In the genomic region with DNA sequence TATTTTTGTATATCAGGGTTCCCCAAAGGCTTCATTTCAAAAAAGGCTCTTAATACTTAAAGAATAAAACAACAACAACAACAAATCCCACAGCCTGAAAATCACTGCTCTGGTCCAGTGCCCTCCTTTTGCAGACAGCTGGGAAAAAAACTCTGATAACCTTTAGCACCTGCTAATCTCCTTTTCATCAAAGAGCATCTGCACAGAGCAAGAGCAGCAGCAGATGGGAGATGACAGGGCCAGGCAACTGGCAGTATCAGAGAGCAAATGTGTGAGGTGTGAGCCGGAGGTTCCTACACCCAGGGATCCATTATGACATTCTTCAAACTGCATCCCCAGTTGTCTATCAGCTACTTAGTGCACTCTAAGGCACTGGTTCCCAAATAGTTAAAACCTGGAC, we compare ENCODE assay signal across 26 cellular contexts. TPM values are rescaled to one million over a fixed set of nuclear protein-coding genes. Genes with fewer than 3 reads are reported as not detected.
DNase-seq lines count a peak whose midpoint lies in the region; ATAC-seq, FAIRE-seq and TF ChIP-seq lines count a peak whose summit lies in the region.
"Had no signal": no experiment of that assay in that cellular context is flagged by ENCODE, and none has a peak within 500 bp of the region (broad histone marks: within the 10 kb centered on the region; RNA-seq: fewer than 3 reads in every experiment).

No MANE protein-coding gene starts in this region.

- DNase-seq in activated T-cell treated with anti-CD3 and anti-CD28 coated beads, Interleukin-2, amount 50 U/mL, for 24 hours, result no peak
- no peak for DNase-seq in activated T-cell treated with anti-CD3 and anti-CD28 coated beads, Interleukin-2, amount 50 U/mL, for 1 hour
- DNase-seq in NCI-H82 (lab: John Stamatoyannopoulos, UW), result peak; percentile 96
- no peak for DNase-seq in K562 (ENCODE audit: extremely low read depth in 1 of 4, low spot score in 3 of 4)
- DNase-seq in mammary epithelial cell, result no peak
- DNase-seq in AG08396 (ENCODE audit: low spot score), result no peak
- no peak for DNase-seq in NCI-H69 (lab: John Stamatoyannopoulos, UW)
- DNase-seq in heart right ventricle, result no peak
- DNase-seq: ACHN; AML-193; C1 segment of cervical spinal cord; CD8-positive, alpha-beta T cell; DMS79; H7; NCI-H1105; NCI-H146; NCI-H510A; OCI-M1; SW 1271; T-helper 2 cell had no signal

- TF ChIP-seq POLR2A in K562 (conservative IDR thresholded peaks at IDR 0.05), result no peak

- no TSS peak for BruUV-seq in K562 (replicated peaks; lab: Mats Ljungman, UMichigan)
- no TSS peak for BruUV-seq in mammary epithelial cell (replicated peaks; lab: Mats Ljungman, UMichigan)

- TF ChIP-seq RAD21 in K562 (CRISPR knock-in tag; conservative IDR thresholded peaks at IDR 0.05 in 1 of 2, IDR thresholded peaks at IDR 0.05 in 1 of 2), result no peak

- no peak overlapping the region for H3K27ac ChIP-seq in K562 (ENCODE audit: extremely low read depth, low read depth, low read length)
- H3K27ac ChIP-seq in mammary epithelial cell (ENCODE audit: insufficient read depth, low read depth, low read length), result no peak overlapping the region
- H3K27ac ChIP-seq in heart right ventricle, result no peak overlapping the region
- H3K27ac ChIP-seq: 22Rv1, HL-60, KMS-11, SJSA1 had no signal

- H3K4me3 Mint-ChIP-seq in activated T-cell treated with anti-CD3 and anti-CD28 coated beads, Interleukin-2, amount 50 U/mL, for 24 hours, result no peak overlapping the region
- H3K4me3 Mint-ChIP-seq: CD8-positive, alpha-beta T cell had no signal

- H3K36me3 Mint-ChIP-seq in activated T-cell treated with anti-CD3 and anti-CD28 coated beads, Interleukin-2, amount 50 U/mL, for 24 hours (ENCODE audit: low read depth), result peaks cover 93% of the 10 kb centered on the region

- H3K36me3 ChIP-seq in K562 (ENCODE audit: control insufficient read depth, insufficient read depth, low read length), result peaks cover 89% of the 10 kb centered on the region
- peaks cover 9% of the 10 kb centered on the region for H3K36me3 ChIP-seq in mammary epithelial cell (ENCODE audit: insufficient read depth, low read length)
- peaks cover 0 to 90% (median 13%) of the 10 kb centered on the region in 9 donors for H3K36me3 ChIP-seq in heart right ventricle

- no peak overlapping the region for H3K4me2 ChIP-seq in K562 (ENCODE audit: insufficient read depth, low read length)
- H3K4me2 ChIP-seq in mammary epithelial cell (ENCODE audit: insufficient read depth, low read depth, low read length), result no peak overlapping the region
- H3K4me2 ChIP-seq: KMS-11 had no signal

- no peak for FAIRE-seq in K562 (lab: Jason Lieb, UNC)
- FAIRE-seq: GM12878, RCC 7860 had no signal

- POLR2A ChIA-PET in K562 (lab: Yijun Ruan, JAX), result interaction anchor here (0.6 to 2.2 kb wide), 4 partner anchors 10 to 583 kb away, joined by 3 to 11 read pairs (median 4); no protein-coding TSS in a partner anchor

- H3K9ac ChIP-seq in K562 (ENCODE audit: insufficient read depth in 1 of 2, low read depth in 2 of 2, low read length in 2 of 2) (no peak overlapping the region), mammary epithelial cell (ENCODE audit: insufficient read depth, low read length) (no peak overlapping the region)
- H3K9ac ChIP-seq: KMS-11 had no signal

- ATAC-seq in K562, result no peak
- no peak for ATAC-seq in heart right ventricle
- ATAC-seq: CD8-positive, alpha-beta T cell; GM12878 had no signal

- intact Hi-C loops in K562 (cut with micrococcal nuclease), result no loop called here
- intact Hi-C loops in mammary epithelial cell (cut with micrococcal nuclease), result no loop called here
- intact Hi-C loops in heart right ventricle (cut with DNase I), result no loop called here

- peaks cover 1 to 2% of the 10 kb centered on the region in 2 experiments; a peak in 3 of 5 replicates for H3K4me1 ChIP-seq in K562 (replicated peaks in 1 of 2; ENCODE audit: control insufficient read depth in 2 of 2, insufficient read depth in 2 of 2, low read length in 2 of 2)
- no peaks in the 10 kb centered on the region for H3K4me1 ChIP-seq in mammary epithelial cell (ENCODE audit: insufficient read depth, low read length)
- H3K4me1 ChIP-seq in heart right ventricle, result peaks cover 0 to 7% (median 0%) of the 10 kb centered on the region in 9 donors
- H3K4me1 ChIP-seq: SJSA1 had no signal

- peaks cover 60% of the 10 kb centered on the region; the same call in 2 of the 3 replicates for H3K79me2 ChIP-seq in K562 (ENCODE audit: control insufficient read depth, insufficient read depth, low read length)
- peaks cover 36% of the 10 kb centered on the region for H3K79me2 ChIP-seq in mammary epithelial cell (ENCODE audit: insufficient read depth, low read length)

- H3K27me3 ChIP-seq in K562 (ENCODE audit: control insufficient read depth in 2 of 2, insufficient read depth in 2 of 2, low read length in 2 of 2), result no peaks in the 10 kb centered on the region
- no peaks in the 10 kb centered on the region for H3K27me3 ChIP-seq in mammary epithelial cell (ENCODE audit: insufficient read depth, low read length)
- H3K27me3 ChIP-seq in heart right ventricle, result no peaks in the 10 kb centered on the region
- H3K27me3 ChIP-seq: SJSA1 had no signal

- H3K4me3 ChIP-seq in K562 (no peak overlapping the region), mammary epithelial cell (replicated peaks in 1 of 3; ENCODE audit: insufficient read depth in 1 of 3, low read depth in 2 of 3, low read length in 3 of 3) (no peak overlapping the region), heart right ventricle (no peak overlapping the region)
- H3K4me3 ChIP-seq: GM12878, SJSA1 had no signal

- WGBS in K562 (ENCODE audit: insufficient coverage, low coverage, missing lambda C conversion rate), result 100% methylated on average over 1 of the region's 1 CpG
- 100% methylated on average over 1 of the region's 1 CpG for WGBS in mammary epithelial cell (ENCODE audit: low coverage, missing lambda C conversion rate)
- 93 to 97% methylated on average over 1 of the region's 1 CpG for WGBS in heart right ventricle, 2 donors

- no peak for TF ChIP-seq EP300 in K562 (IDR thresholded peaks at IDR 0.05; ENCODE audit: low read length)

- no peak overlapping the region for H2AFZ ChIP-seq in K562 (ENCODE audit: low read depth, low read length)
- no peak overlapping the region for H2AFZ ChIP-seq in mammary epithelial cell (ENCODE audit: low read depth, low read length)

- H3K9me1 ChIP-seq in K562 (ENCODE audit: control insufficient read depth, insufficient read depth, low read length), result no peaks in the 10 kb centered on the region

- peaks cover 31% of the 10 kb centered on the region for H3K4me1 Mint-ChIP-seq in activated T-cell treated with anti-CD3 and anti-CD28 coated beads, Interleukin-2, amount 50 U/mL, for 24 hours (ENCODE audit: low read depth)

- no peaks in the 10 kb centered on the region for H3K27me3 Mint-ChIP-seq in activated T-cell treated with anti-CD3 and anti-CD28 coated beads, Interleukin-2, amount 50 U/mL, for 24 hours

- H4K20me1 ChIP-seq in K562 (replicated peaks; ENCODE audit: control insufficient read depth, insufficient read depth, low read length) (peaks cover 24% of the 10 kb centered on the region), mammary epithelial cell (ENCODE audit: insufficient read depth, low read length) (no peaks in the 10 kb centered on the region)

- dilution Hi-C loops in mammary epithelial cell (cut with HindIII; ENCODE audit: low sequenced_read_pairs), result no loop called here

- no peaks in the 10 kb centered on the region for H3K9me3 ChIP-seq in K562 (replicated peaks; ENCODE audit: control insufficient read depth, insufficient read depth, low read depth, low read length)
- H3K9me3 ChIP-seq in mammary epithelial cell (replicated peaks; ENCODE audit: insufficient read depth, low read length), result no peaks in the 10 kb centered on the region
- H3K9me3 ChIP-seq in heart right ventricle, result no peaks in the 10 kb centered on the region
- H3K9me3 ChIP-seq: SJSA1 had no signal

- in situ Hi-C loops in K562 (cut with MboI) (no loop called here), mammary epithelial cell (cut with MboI; ENCODE audit: low sequenced_read_pairs in 2 of 2) (no loop called here)

- no peak for TF ChIP-seq CTCF in K562 (IDR thresholded peaks at IDR 0.05 in 2 of 3, conservative IDR thresholded peaks at IDR 0.05 in 1 of 3; ENCODE audit: insufficient read depth in 2 of 3, low read depth in 1 of 3, low read length in 3 of 3)
- no peak for TF ChIP-seq CTCF in mammary epithelial cell (conservative IDR thresholded peaks at IDR 0.05 in 1 of 2, IDR thresholded peaks at IDR 0.05 in 1 of 2; ENCODE audit: extremely low read depth in 1 of 2, insufficient read depth in 1 of 2, low read depth in 1 of 2, low read length in 2 of 2)
- TF ChIP-seq CTCF in heart right ventricle (IDR thresholded peaks at IDR 0.05), result no peak

- no peaks in the 10 kb centered on the region for H3K9me3 Mint-ChIP-seq in activated T-cell treated with anti-CD3 and anti-CD28 coated beads, Interleukin-2, amount 50 U/mL, for 24 hours
- H3K9me3 Mint-ChIP-seq: CD8-positive, alpha-beta T cell had no signal

- CTCF ChIA-PET in K562 (lab: Yijun Ruan, JAX; ENCODE audit: low intra/inter-chr PET ratio), result no interaction called here
- CTCF ChIA-PET in mammary epithelial cell (lab: Charles Lee; ENCODE audit: low non-redundant PET), result no interaction called here

- H3K27ac Mint-ChIP-seq in activated T-cell treated with anti-CD3 and anti-CD28 coated beads, Interleukin-2, amount 50 U/mL, for 24 hours, result peak overlapping the region; percentile 20
- H3K27ac Mint-ChIP-seq: CD8-positive, alpha-beta T cell had no signal

RNA-seq across cellular contexts. Expression of a gene that starts 25.7 kb away (rescaled TPM):
- total RNA-seq in K562 (2011; cell fraction: chromatin; rRNA removed; ENCODE audit: low replicate concordance), result 58.0 and 101 TPM in 2 replicates
- 38.5 and 41.2 TPM in 2 replicates for total RNA-seq in K562 (2011; cell fraction: nucleolus; rRNA removed)
- total RNA-seq in K562 (2011; cell fraction: nucleoplasm; rRNA removed), result 56.0 and 65.7 TPM in 2 replicates
- 27.5 and 35.0 TPM in 2 replicates for total RNA-seq in K562 (2014; rRNA removed)
- 47.8 and 48.8 TPM in 2 replicates for total RNA-seq in K562 (2014; rRNA removed; fragmentation: Illumina TruSeq; extraction: Trizol)
- total RNA-seq in K562 (2015; rRNA removed; fragmentation: Illumina TruSeq; extraction: Trizol), result 38.1 and 39.4 TPM in 2 replicates
- total RNA-seq in K562 (2021), result 44.5 and 45.8 TPM in 2 replicates
- 47.2 and 55.1 TPM in 2 replicates for polyA plus RNA-seq in K562 (2011; rRNA removed)
- 35.5 and 44.3 TPM in 2 replicates for polyA plus RNA-seq in K562 (2011; cell fraction: cytosol; rRNA removed)
- polyA plus RNA-seq in K562 (2011; cell fraction: nucleus; rRNA removed), result 34.9 and 43.0 TPM in 2 replicates
- polyA plus RNA-seq in K562 (2012), result 31.4 and 37.6 TPM in 2 replicates
- polyA plus RNA-seq in K562 (2014; fragmentation: Illumina TruSeq; extraction: Trizol), result 43.1 and 47.5 TPM in 2 replicates
- 10 to 100 TPM in 1 of 2 experiments, 1 to 10 TPM in 1; 9.8 to 23.5 TPM for polyA plus RNA-seq in K562 (2014; fragmentation: Nextera tagmentation; extraction: Ambion mirVana)
- polyA plus RNA-seq in K562 (2014; rRNA removed), result 29.4 and 33.7 TPM in 2 replicates
- 95.8 and 118 TPM in 2 replicates for polyA minus RNA-seq in K562 (2011; rRNA and poly(A)+ RNA removed)
- 32.4 and 42.9 TPM in 2 replicates for polyA minus RNA-seq in K562 (2011; cell fraction: cytosol; rRNA and poly(A)+ RNA removed)
- 49.7 and 83.2 TPM in 2 replicates for polyA minus RNA-seq in K562 (2011; cell fraction: nucleus; rRNA and poly(A)+ RNA removed)
- 10 to 100 TPM; 18.0 to 24.3 TPM for total RNA-seq in mammary epithelial cell
- 20.4 TPM for polyA plus RNA-seq in mammary epithelial cell
- polyA minus RNA-seq in mammary epithelial cell, result 25.5 TPM
- 10 to 100 TPM in 8 of 10 donors, 1 to 10 TPM in 2; 9.1 to 14.8 (median 11.3) TPM for total RNA-seq in heart right ventricle
- polyA plus RNA-seq in heart right ventricle, result 10 to 100 TPM in 1 of 2 donors, 1 to 10 TPM in 1; 8.3 to 10.4 TPM

RNA-seq across cellular contexts. Expression of a gene that starts 26.0 kb away (rescaled TPM):
- total RNA-seq in K562 (2011; cell fraction: chromatin; rRNA removed; ENCODE audit: low replicate concordance), result 55.4 and 146 TPM in 2 replicates
- total RNA-seq in K562 (2011; cell fraction: nucleolus; rRNA removed), result 28.3 and 40.1 TPM in 2 replicates
- total RNA-seq in K562 (2011; cell fraction: nucleoplasm; rRNA removed), result 75.1 and 120 TPM in 2 replicates
- total RNA-seq in K562 (2014; rRNA removed) (24.4 and 28.0 TPM in 2 replicates), K562 (2014; rRNA removed; fragmentation: Illumina TruSeq; extraction: Trizol) (21.8 and 24.4 TPM in 2 replicates), K562 (2015; rRNA removed; fragmentation: Illumina TruSeq; extraction: Trizol) (23.0 and 24.2 TPM in 2 replicates), K562 (2021) (34.8 and 36.9 TPM in 2 replicates), mammary epithelial cell (10 to 100 TPM; 18.3 to 32.7 TPM), heart right ventricle (10 to 100 TPM; 40.6 to 78.1 (median 48.8) TPM)
- polyA plus RNA-seq in K562 (2011; rRNA removed) (29.5 and 39.2 TPM in 2 replicates), K562 (2014; fragmentation: Illumina TruSeq; extraction: Trizol) (30.5 and 43.0 TPM in 2 replicates), K562 (2014; fragmentation: Nextera tagmentation; extraction: Ambion mirVana) (1 to 10 TPM; 5.5 to 8.2 TPM), K562 (2014; rRNA removed) (30.4 and 35.4 TPM in 2 replicates), mammary epithelial cell (17.0 TPM), heart right ventricle (10 to 100 TPM; 10.4 to 14.5 TPM)
- polyA plus RNA-seq in K562 (2011; cell fraction: cytosol; rRNA removed), result 21.4 and 25.5 TPM in 2 replicates
- polyA plus RNA-seq in K562 (2011; cell fraction: nucleus; rRNA removed), result 27.3 and 36.1 TPM in 2 replicates
- polyA plus RNA-seq in K562 (2012), result 18.9 and 19.1 TPM in 2 replicates
- polyA minus RNA-seq in K562 (2011; rRNA and poly(A)+ RNA removed), result 39.0 and 39.6 TPM in 2 replicates
- 26.3 and 34.9 TPM in 2 replicates for polyA minus RNA-seq in K562 (2011; cell fraction: cytosol; rRNA and poly(A)+ RNA removed)
- polyA minus RNA-seq in K562 (2011; cell fraction: nucleus; rRNA and poly(A)+ RNA removed), result 40.5 and 59.6 TPM in 2 replicates
- 25.0 TPM for polyA minus RNA-seq in mammary epithelial cell
